ENCODE assay signal across 36 cellular contexts in genomic region chr15:82272154-82272553, GRCh38.
"Had no signal": no experiment of that assay in that cellular context is flagged by ENCODE, and none has a peak within 500 bp of the region (broad histone marks: within the 10 kb centered on the region; RNA-seq: fewer than 3 reads in every experiment).

No MANE protein-coding gene starts in this region.

- DNase-seq: activated CD4-positive, alpha-beta memory T cell treated with anti-CD3 and anti-CD28 coated beads, Interleukin-2, amount 10 ng/mL, durations not matched to agents 7 days and 5 days; activated CD4-positive, alpha-beta T cell treated with anti-CD3 and anti-CD28 coated beads for 1 hour; activated CD4-positive, alpha-beta T cell treated with anti-CD3 and anti-CD28 coated beads for 4 hours; activated CD4-positive, alpha-beta T cell treated with anti-CD3 and anti-CD28 coated beads, Interleukin-2, amount 10 ng/mL, durations not matched to agents 7 days and 5 days; activated CD4-positive, alpha-beta T cell treated with anti-CD3 and anti-CD28 coated beads, Interleukin-2, amount 50 U/mL, for 4 hours; activated CD8-positive, alpha-beta memory T cell treated with anti-CD3 and anti-CD28 coated beads, Interleukin-2, amount 50 U/mL, for 48 hours; activated gamma-delta T cell; activated naive CD4-positive, alpha-beta T cell; activated naive CD4-positive, alpha-beta T cell treated with anti-CD3 and anti-CD28 coated beads, Interleukin-2, amount 50 U/mL, for 16 hours; activated naive CD8-positive, alpha-beta T cell treated with anti-CD3 and anti-CD28 coated beads for 36 hours; activated naive CD8-positive, alpha-beta T cell treated with anti-CD3 and anti-CD28 coated beads, Interleukin-2, amount 50 U/mL, for 24 hours; activated T-cell treated with anti-CD3 and anti-CD28 coated beads for 4 hours; activated T-cell treated with anti-CD3 and anti-CD28 coated beads, Interleukin-2, amount 50 U/mL, for 24 hours; activated T-cell treated with anti-CD3 and anti-CD28 coated beads, Interleukin-2, amount 50 U/mL, for 72 hours; adrenal gland; amygdala; aorta; body of pancreas; caudate nucleus; cortex of kidney; dermis blood vessel endothelial cell; effector CD4-positive, alpha-beta T cell; effector memory CD8-positive, alpha-beta T cell; foreskin fibroblast; gastrocnemius medialis; glutamatergic neuron; heart left ventricle; T-helper 2 cell had no signal

- H3K27me3 ChIP-seq: adrenal gland, body of pancreas, gastrocnemius medialis, heart left ventricle had no signal

- H3K9me3 ChIP-seq: adrenal gland had no signal

- H3K27me3 Mint-ChIP-seq: activated T-cell treated with anti-CD3 and anti-CD28 coated beads, Interleukin-2, amount 50 U/mL, for 24 hours had no signal

- ATAC-seq: activated naive CD8-positive, alpha-beta T cell treated with anti-CD3 and anti-CD28 coated beads, Interleukin-2, amount 50 U/mL, for 24 hours; activated T-cell treated with anti-CD3 and anti-CD28 coated beads, Interleukin-2, amount 50 U/mL, for 72 hours; body of pancreas; effector memory CD8-positive, alpha-beta T cell; esophagus mucosa; gastrocnemius medialis; heart left ventricle; WTC11 had no signal

- H3K9me3 Mint-ChIP-seq: effector memory CD8-positive, alpha-beta T cell had no signal

- FAIRE-seq: colon, endometrium, endothelial cell of umbilical vein, TTC549 had no signal

- H3K4me3 Mint-ChIP-seq: activated CD4-positive, alpha-beta memory T cell treated with anti-CD3 and anti-CD28 coated beads, Interleukin-2, amount 10 ng/mL, durations not matched to agents 7 days and 5 days; activated CD4-positive, alpha-beta T cell treated with anti-CD3 and anti-CD28 coated beads, Interleukin-2, amount 10 ng/mL, durations not matched to agents 7 days and 5 days; activated naive CD8-positive, alpha-beta T cell treated with anti-CD3 and anti-CD28 coated beads for 36 hours; activated naive CD8-positive, alpha-beta T cell treated with anti-CD3 and anti-CD28 coated beads, Interleukin-2, amount 50 U/mL, for 24 hours; activated T-cell treated with anti-CD3 and anti-CD28 coated beads, Interleukin-2, amount 50 U/mL, for 24 hours; activated T-cell treated with anti-CD3 and anti-CD28 coated beads, Interleukin-2, amount 50 U/mL, for 72 hours; effector memory CD8-positive, alpha-beta T cell; WTC11 had no signal

- H3K4me1 ChIP-seq: adrenal gland, body of pancreas, gastrocnemius medialis, heart left ventricle had no signal

- H3K27ac ChIP-seq: adrenal gland, body of pancreas, epithelial cell of prostate, gastrocnemius medialis, heart left ventricle, VCaP had no signal

- H3K4me1 Mint-ChIP-seq: activated CD4-positive, alpha-beta memory T cell treated with anti-CD3 and anti-CD28 coated beads, Interleukin-2, amount 10 ng/mL, durations not matched to agents 7 days and 5 days; activated CD4-positive, alpha-beta T cell treated with anti-CD3 and anti-CD28 coated beads, Interleukin-2, amount 10 ng/mL, durations not matched to agents 7 days and 5 days; activated naive CD8-positive, alpha-beta T cell treated with anti-CD3 and anti-CD28 coated beads, Interleukin-2, amount 50 U/mL, for 24 hours had no signal

- H3K36me3 ChIP-seq: adrenal gland, gastrocnemius medialis, heart left ventricle had no signal

- H3K4me3 ChIP-seq: adrenal gland, body of pancreas, gastrocnemius medialis, heart left ventricle had no signal

- H3K27ac Mint-ChIP-seq: activated CD4-positive, alpha-beta memory T cell treated with anti-CD3 and anti-CD28 coated beads, Interleukin-2, amount 10 ng/mL, durations not matched to agents 7 days and 5 days; activated CD4-positive, alpha-beta T cell treated with anti-CD3 and anti-CD28 coated beads, Interleukin-2, amount 10 ng/mL, durations not matched to agents 7 days and 5 days; activated naive CD8-positive, alpha-beta T cell treated with anti-CD3 and anti-CD28 coated beads for 36 hours; activated naive CD8-positive, alpha-beta T cell treated with anti-CD3 and anti-CD28 coated beads, Interleukin-2, amount 50 U/mL, for 24 hours; activated T-cell treated with anti-CD3 and anti-CD28 coated beads, Interleukin-2, amount 50 U/mL, for 24 hours; activated T-cell treated with anti-CD3 and anti-CD28 coated beads, Interleukin-2, amount 50 U/mL, for 72 hours; effector memory CD8-positive, alpha-beta T cell; WTC11 had no signal
